Comparison of ENCODE assay signal across 8 cellular contexts in the genomic region with DNA sequence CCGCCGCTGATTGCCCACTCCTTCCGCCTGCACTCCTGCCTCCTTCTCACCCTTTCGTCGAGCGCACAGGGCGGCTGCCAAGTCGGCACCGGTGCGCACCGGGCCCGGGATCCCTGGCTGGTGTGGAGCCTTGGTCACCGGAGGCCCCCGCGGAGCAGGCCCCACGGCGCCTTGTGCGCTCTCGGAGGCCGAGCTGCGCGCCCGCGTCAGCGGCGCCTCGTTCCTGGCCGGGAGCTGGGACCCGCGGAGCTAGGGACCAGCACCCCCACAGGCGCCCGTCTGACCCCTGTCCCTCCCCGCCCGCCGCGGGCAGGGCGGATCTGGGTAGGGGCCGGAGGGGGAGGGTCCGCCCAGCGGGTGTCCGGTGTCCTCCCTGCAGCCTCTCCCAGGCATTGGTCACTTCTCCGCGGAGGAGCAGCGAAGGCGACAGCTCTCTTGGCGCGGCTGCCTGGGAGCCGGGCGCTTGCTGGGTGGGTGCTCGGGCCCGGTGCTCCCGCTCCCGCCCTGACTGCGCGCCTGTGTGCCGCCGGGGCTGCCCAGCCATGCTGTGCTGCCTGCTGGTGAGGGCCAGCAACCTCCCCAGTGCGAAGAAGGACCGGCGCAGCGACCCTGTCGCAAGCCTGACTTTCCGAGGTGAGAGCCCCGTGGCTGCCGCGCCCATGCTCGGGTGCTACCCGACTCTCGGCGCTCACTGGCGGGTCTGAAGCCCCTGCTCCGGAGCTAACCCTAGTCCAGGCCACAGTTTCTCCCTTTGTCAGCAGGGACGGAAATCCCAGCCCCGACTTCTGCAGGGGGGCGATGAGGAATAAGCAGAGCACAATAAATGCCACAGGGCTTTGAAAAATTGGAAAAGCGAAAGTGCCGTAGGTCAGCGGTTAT. TPM values are rescaled to one million over a fixed set of nuclear protein-coding genes. Genes with fewer than 3 reads are reported as not detected.
A peak's percentile ranks its signal among the peaks of the same experiment; 100 is the strongest.
DNase-seq lines count a peak whose midpoint lies in the region; ATAC-seq, FAIRE-seq and TF ChIP-seq lines count a peak whose summit lies in the region.

No MANE protein-coding gene starts in this region.

- WGBS in GM12878 (ENCODE audit: insufficient coverage, insufficient replicate concordance, low lambda C conversion rate, missing lambda C conversion rate) = 10% methylated on average over 75 of the region's 78 CpGs
- WGBS in smooth muscle cell (ENCODE audit: low lambda C conversion rate) = 1% methylated on average over 64 of the region's 78 CpGs

- H3K27ac ChIP-seq in GM12878 (ENCODE audit: control insufficient read depth, insufficient read depth) (no peak overlapping the region), smooth muscle cell (ENCODE audit: low read depth) (no peak overlapping the region)

- FAIRE-seq in GM12878 (lab: Jason Lieb, UNC) = no peak

- SMC1A ChIA-PET in GM12878 (lab: Charles Lee; ENCODE audit: uncharacterized antibody, unreplicated experiment) = no interaction called here

- intact Hi-C loops in GM12878 (cut with micrococcal nuclease; ENCODE audit: unreplicated experiment) = no loop called here

- DNase-seq in Daoy (ENCODE audit: low read depth) (peak; percentile 48), M059J (ENCODE audit: low read depth) (peak; percentile 37), GM12878 (ENCODE audit: low read depth, low spot score) (no peak), immature natural killer cell (peak; percentile 9 to 22 (median 10)), smooth muscle cell (lab: John Stamatoyannopoulos, UW; ENCODE audit: unreplicated experiment) (no peak)
- DNase-seq in effector CD8-positive, alpha-beta T cell (lab: John Stamatoyannopoulos, UW) = no peak

- no peaks in the 10 kb centered on the region for H3K9me3 Mint-ChIP-seq in immature natural killer cell

- no peak for TF ChIP-seq EP300 in GM12878 (IDR thresholded peaks at IDR 0.05; ENCODE audit: borderline replicate concordance in 1 of 2, control insufficient read depth in 1 of 2, low read depth in 2 of 2, low read length in 2 of 2)

- H3K4me3 Mint-ChIP-seq in immature natural killer cell = peak overlapping the region; percentile 83 to 89 (median 87)

- H2AFZ ChIP-seq in GM12878 (ENCODE audit: control insufficient read depth, low read depth, low read length) = no peak overlapping the region
- peak overlapping the region; percentile 86 for H2AFZ ChIP-seq in smooth muscle cell (ENCODE audit: low read depth)

- peaks cover 3 to 15% (median 5%) of the 10 kb centered on the region in 3 donors for H3K27me3 Mint-ChIP-seq in immature natural killer cell (ENCODE audit: low read depth in 3 of 3)

- no peak for TF ChIP-seq CTCF in GM12878 (IDR thresholded peaks at IDR 0.05 in 2 of 3, conservative IDR thresholded peaks at IDR 0.05 in 1 of 3; ENCODE audit: control insufficient read depth in 2 of 3, extremely low read depth in 1 of 3, insufficient read depth in 1 of 3, low read depth in 3 of 3, low read length in 3 of 3)
- no peak for TF ChIP-seq CTCF in smooth muscle cell (IDR thresholded peaks at IDR 0.05; ENCODE audit: borderline replicate concordance, insufficient read depth, poor library complexity, severe bottlenecking)

- H3K4me3 ChIP-seq in GM12878 (peak overlapping the region; percentile 53), smooth muscle cell (peak overlapping the region; percentile 76)

- CTCF ChIA-PET in GM12878 (lab: Yijun Ruan, JAX) = no interaction called here

- BruUV-seq in GM12878 (replicated peaks; lab: Mats Ljungman, UMichigan) = no TSS peak

- H3K36me3 Mint-ChIP-seq in immature natural killer cell = no peaks in the 10 kb centered on the region

- no peak for TF ChIP-seq RAD21 in GM12878 (IDR thresholded peaks at IDR 0.05; ENCODE audit: insufficient read depth, low read depth, low read length)

- peaks cover 10 to 22% of the 10 kb centered on the region in 2 experiments for H3K27me3 ChIP-seq in GM12878 (replicated peaks in 1 of 2; ENCODE audit: control insufficient read depth in 2 of 2, insufficient read depth in 2 of 2, low read length in 1 of 2)
- peaks cover 67% of the 10 kb centered on the region for H3K27me3 ChIP-seq in smooth muscle cell (ENCODE audit: low read depth)

- H3K4me1 ChIP-seq in GM12878 (ENCODE audit: control insufficient read depth, insufficient read depth, low read length) (no peaks in the 10 kb centered on the region), smooth muscle cell (ENCODE audit: low read depth) (peaks cover 7% of the 10 kb centered on the region)

- RAD21 ChIA-PET in GM12878 (lab: Charles Lee; ENCODE audit: unreplicated experiment) = interaction anchor here (0.6 kb wide), 1 partner anchor 166 kb away, joined by 4 read pairs; no protein-coding TSS in a partner anchor

- H4K20me1 ChIP-seq in GM12878 (ENCODE audit: control insufficient read depth, insufficient read depth) (no peaks in the 10 kb centered on the region; the same call in 1 of the 2 replicates), smooth muscle cell (ENCODE audit: low read depth) (no peaks in the 10 kb centered on the region)

- no peaks in the 10 kb centered on the region for H3K79me2 ChIP-seq in GM12878 (ENCODE audit: control insufficient read depth, insufficient read depth, low read length)
- no peaks in the 10 kb centered on the region for H3K79me2 ChIP-seq in smooth muscle cell (ENCODE audit: low read depth)

- TF ChIP-seq POLR2A in GM12878 (IDR thresholded peaks at IDR 0.05; ENCODE audit: low read depth, low read length) = no peak

- H3K9me3 ChIP-seq in GM12878 (replicated peaks; ENCODE audit: control insufficient read depth, insufficient read depth, low read length) = peaks cover 5% of the 10 kb centered on the region; the same call in 1 of the 3 replicates
- no peaks in the 10 kb centered on the region for H3K9me3 ChIP-seq in smooth muscle cell (replicated peaks; ENCODE audit: low read depth)

- H3F3A ChIP-seq in smooth muscle cell (ENCODE audit: low read depth) = no peaks in the 10 kb centered on the region

- H3K9ac ChIP-seq in GM12878 (ENCODE audit: control insufficient read depth, insufficient read depth, low read length) (no peak overlapping the region), smooth muscle cell (ENCODE audit: low read depth) (no peak overlapping the region)

- peaks cover 3 to 8% of the 10 kb centered on the region in 2 donors for H3K4me1 Mint-ChIP-seq in immature natural killer cell

- in situ Hi-C loops in GM12878 (cut with MboI) = no loop called here

- H3K27ac Mint-ChIP-seq in immature natural killer cell = peak overlapping the region in 1 of 6 donors; percentile 38

- H3K36me3 ChIP-seq in GM12878 (ENCODE audit: control insufficient read depth in 2 of 2, insufficient read depth in 2 of 2, low read length in 1 of 2) = no peaks in the 10 kb centered on the region
- H3K36me3 ChIP-seq in smooth muscle cell (ENCODE audit: low read depth) = no peaks in the 10 kb centered on the region

- POLR2A ChIA-PET in GM12878 (lab: Charles Lee) = no interaction called here

- no peak for ATAC-seq in GM12878
- no peak for ATAC-seq in GM19328 (IDR thresholded peaks at IDR 0.05; ENCODE audit: unreplicated experiment)
- no peak for ATAC-seq in HG02973 (IDR thresholded peaks at IDR 0.05; ENCODE audit: unreplicated experiment)

- H3K4me2 ChIP-seq in GM12878 (ENCODE audit: control insufficient read depth, insufficient read depth) (peak overlapping the region; percentile 65), smooth muscle cell (peak overlapping the region; percentile 99)

TF ChIP-seq in GM12878, 131 proteins besides CTCF, POLR2A, EP300 and RAD21:
- peak; percentile 69 for TF ChIP-seq HDAC6 (IDR thresholded peaks at IDR 0.05; ENCODE audit: unreplicated experiment)
- TF ChIP-seq TCF3 (IDR thresholded peaks at IDR 0.05; ENCODE audit: borderline replicate concordance, insufficient read depth, low read depth, low read length) = no peak

RNA-seq across cellular contexts. Expression of gene DYSF, which starts 13.2 kb away (rescaled TPM):
- 0.23 and 5.9 TPM in 2 replicates for total RNA-seq in Daoy (2014; rRNA removed; shearing (Covaris generic))
- total RNA-seq in M059J (2014; rRNA removed; shearing (Covaris generic)) = 0.27 and 0.81 TPM in 2 replicates
- 0.04 TPM in 1 of 2 replicates, not detected in the other for total RNA-seq in GM12878 (2013; cell fraction: nucleolus; rRNA removed)
- total RNA-seq in GM12878 (2014; rRNA removed) (under 0.01 TPM in 1 of 2 replicates, not detected in the other), GM12878 (2014; rRNA removed; fragmentation: Illumina TruSeq; extraction: Trizol) (not detected in 2 replicates), GM12878 (2021) (0.03 and 0.05 TPM in 2 replicates), smooth muscle cell (1.6 and 2.1 TPM in 2 replicates)
- polyA plus RNA-seq in GM12878 (2011; ENCODE audit: low read depth) = not detected
- polyA plus RNA-seq in GM12878 (2011; rRNA removed) (0.13 and 0.15 TPM in 2 replicates), GM12878 (2014; fragmentation: Illumina TruSeq; extraction: Trizol) (not detected in 2 replicates), GM12878 (2014; fragmentation: Nextera tagmentation; extraction: Ambion mirVana) (not detected), GM12878 (2014; rRNA removed) (not detected in 2 replicates), GM12878 (2016; fragmentation: Nextera tagmentation; extraction: Ambion mirVana) (not detected), immature natural killer cell (1 to 10 TPM; 3.4 to 5.0 (median 4.2) TPM), smooth muscle cell (0.64 and 2.5 TPM in 2 replicates)
- 0.12 and 0.15 TPM in 2 replicates for polyA plus RNA-seq in GM12878 (2011; cell fraction: cytosol; rRNA removed)
- 0.09 and 0.36 TPM in 2 replicates for polyA plus RNA-seq in GM12878 (2011; cell fraction: nucleus; rRNA removed)
- not detected in 2 replicates for polyA plus RNA-seq in GM12878 (2012)
- 0.15 and 1.3 TPM in 2 replicates for polyA minus RNA-seq in GM12878 (2011; rRNA and poly(A)+ RNA removed)
- not detected in 2 replicates for polyA minus RNA-seq in GM12878 (2011; cell fraction: cytosol; rRNA and poly(A)+ RNA removed)
- polyA minus RNA-seq in GM12878 (2011; cell fraction: nucleus; rRNA and poly(A)+ RNA removed) = not detected in 2 replicates

Comparison
In these comparisons a context has a peak if more than half of its experiments do, and no peak if none do; other contexts are left out.
1. DNase-seq: peak in Daoy (single experiment), M059J (single experiment) and immature natural killer cell (3 of 3); none in GM12878 (single experiment), smooth muscle cell (single experiment) and effector CD8-positive, alpha-beta T cell (single experiment).